ENCODE assay signal across 8 cellular contexts in the genomic region with DNA sequence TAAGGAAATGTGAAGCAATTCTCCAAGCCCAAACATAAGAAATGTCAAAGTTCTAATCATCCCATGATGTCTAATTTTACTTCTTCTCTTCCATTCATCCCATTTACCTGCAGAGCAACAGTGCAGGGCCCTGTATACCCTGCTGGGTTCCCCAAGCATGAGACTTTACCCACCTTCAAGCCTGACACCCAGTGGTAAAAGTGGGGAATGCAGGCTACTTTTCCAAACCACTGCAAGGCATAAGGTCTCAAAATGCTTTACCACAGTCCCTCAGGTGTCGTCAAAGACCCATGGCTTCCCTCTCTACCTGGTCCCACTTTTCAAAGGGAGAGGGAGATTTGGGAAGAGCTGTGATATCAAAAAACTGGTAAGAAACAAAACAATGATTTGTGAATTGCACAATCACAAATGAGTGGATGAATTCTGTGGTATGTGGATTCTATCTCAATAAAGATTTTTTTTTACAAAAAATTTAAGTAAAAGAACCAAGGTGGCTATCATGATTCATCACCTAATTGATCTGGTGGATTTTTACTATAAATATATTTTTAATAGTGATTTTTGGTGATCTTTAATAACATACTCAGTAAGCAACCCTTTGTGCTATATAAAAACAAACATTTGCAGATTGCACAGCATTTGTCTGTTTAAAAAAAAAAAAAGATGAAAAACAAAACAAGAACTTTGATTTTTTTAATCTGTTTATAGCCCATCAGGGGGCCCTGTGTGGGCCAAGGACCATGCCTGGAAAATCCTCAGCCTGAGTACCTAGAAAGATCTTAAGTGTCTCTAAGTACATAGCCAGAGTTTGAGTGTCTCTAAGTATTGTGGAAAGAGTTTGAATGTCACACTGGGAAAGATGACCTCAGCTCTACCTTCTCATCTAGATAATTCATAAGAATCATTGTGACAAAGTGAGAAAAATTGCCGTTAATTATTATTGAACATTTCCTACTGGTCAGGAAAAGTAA.
A peak's percentile ranks its signal among the peaks of the same experiment; 100 is the strongest.
DNase-seq lines count a peak whose midpoint lies in the region; ATAC-seq and TF ChIP-seq lines count a peak whose summit lies in the region.

No MANE protein-coding gene starts in this region.

- H2AFZ ChIP-seq in neural cell (ENCODE audit: low read depth, low read length): no peak overlapping the region

- peak; percentile 87 for TF ChIP-seq CTCF in cardiac muscle cell (IDR thresholded peaks at IDR 0.05; ENCODE audit: low read depth, low read length)
- TF ChIP-seq CTCF in neural cell (IDR thresholded peaks at IDR 0.05; ENCODE audit: poor library complexity, severe bottlenecking): peak; percentile 83
- TF ChIP-seq CTCF in upper lobe of left lung (IDR thresholded peaks at IDR 0.05): peak; percentile 55 to 69 (median 62)

- H3K27me3 ChIP-seq in cardiac muscle cell: no peaks in the 10 kb centered on the region
- H3K27me3 ChIP-seq in neural cell (ENCODE audit: insufficient read depth, low read depth, low read length): no peaks in the 10 kb centered on the region
- no peaks in the 10 kb centered on the region for H3K27me3 ChIP-seq in upper lobe of left lung

- peak; percentile 48 to 62 for DNase-seq in cardiac muscle cell (ENCODE audit: low read depth in 1 of 2, low spot score in 1 of 2)
- DNase-seq in cardiac septum (ENCODE audit: low spot score): no peak
- DNase-seq in NCI-H1105 treated with DMSO at 0.1 percent for 48 hours (lab: John Stamatoyannopoulos, UW): peak; percentile 50
- DNase-seq in activated CD4-positive, alpha-beta T cell treated with anti-CD3 and anti-CD28 coated beads for 4 hours: peak; percentile 18 to 26
- DNase-seq in erythroblast (lab: John Stamatoyannopoulos, UW): peak; percentile 47 to 67
- DNase-seq in upper lobe of left lung: peak in 1 of 2 donors; percentile 47

- H3K79me2 ChIP-seq in neural cell (replicated peaks; ENCODE audit: insufficient read depth, low read length): no peaks in the 10 kb centered on the region

- TF ChIP-seq RAD21 in neural cell (conservative IDR thresholded peaks at IDR 0.05): peak; percentile 87

- H3K4me3 ChIP-seq in cardiac muscle cell: no peak overlapping the region
- no peak overlapping the region for H3K4me3 ChIP-seq in neural cell (ENCODE audit: low read length)
- no peak overlapping the region for H3K4me3 ChIP-seq in upper lobe of left lung

- 36 to 40% methylated on average over 2 of the region's 2 CpGs for WGBS in upper lobe of left lung, 2 donors

- H4K20me1 ChIP-seq in neural cell (ENCODE audit: insufficient read depth): no peaks in the 10 kb centered on the region

- no peak for TF ChIP-seq EP300 in neural cell (conservative IDR thresholded peaks at IDR 0.05; ENCODE audit: poor library complexity, severe bottlenecking)
- TF ChIP-seq EP300 in upper lobe of left lung (IDR thresholded peaks at IDR 0.05): peak in 1 of 4 donors; percentile 55

- ATAC-seq in upper lobe of left lung (ENCODE audit: low FRiP score in 2 of 2): peak; percentile 63 to 68
- no peak for ATAC-seq in GM18502 (IDR thresholded peaks at IDR 0.05; ENCODE audit: poor library complexity, unreplicated experiment)

- H3K9me3 ChIP-seq in cardiac muscle cell (ENCODE audit: low read depth) (no peaks in the 10 kb centered on the region), neural cell (ENCODE audit: low read length) (no peaks in the 10 kb centered on the region), upper lobe of left lung (no peaks in the 10 kb centered on the region)

- no peaks in the 10 kb centered on the region for H3K9me2 ChIP-seq in neural cell (ENCODE audit: insufficient read depth, low read length)

- H3K4me1 ChIP-seq in cardiac muscle cell (ENCODE audit: low read depth) (no peaks in the 10 kb centered on the region), upper lobe of left lung (peaks cover 0 to 15% (median 0%) of the 10 kb centered on the region in 4 donors)

- no peak overlapping the region for H3K9ac ChIP-seq in neural cell (ENCODE audit: low read length)

- no peak overlapping the region for H3K4me2 ChIP-seq in neural cell (ENCODE audit: low read length)

- TF ChIP-seq POLR2A in erythroblast (IDR thresholded peaks at IDR 0.05; ENCODE audit: low read length) (no peak), upper lobe of left lung (IDR thresholded peaks at IDR 0.05) (no peak)

- intact Hi-C loops in cardiac septum (cut with DNase I): no loop called here

- no peaks in the 10 kb centered on the region for H3F3A ChIP-seq in neural cell (ENCODE audit: insufficient read depth, low read length, poor library complexity, severe bottlenecking)

- H3K27ac ChIP-seq in cardiac muscle cell: no peak overlapping the region
- no peak overlapping the region for H3K27ac ChIP-seq in neural cell (ENCODE audit: low read length)
- H3K27ac ChIP-seq in upper lobe of left lung: no peak overlapping the region

- H3K36me3 ChIP-seq in cardiac muscle cell (no peaks in the 10 kb centered on the region), neural cell (ENCODE audit: insufficient read depth, low read length) (no peaks in the 10 kb centered on the region), upper lobe of left lung (no peaks in the 10 kb centered on the region)

TF ChIP-seq in neural cell, 6 proteins besides CTCF, POLR2A, EP300 and RAD21:
- peak; percentile 83 for TF ChIP-seq SMC3 (conservative IDR thresholded peaks at IDR 0.05; ENCODE audit: poor library complexity)
- TF ChIP-seq POLR2AphosphoS5 (IDR thresholded peaks at IDR 0.05): no peak
- TF ChIP-seq EZH2 (IDR thresholded peaks at IDR 0.05; ENCODE audit: borderline replicate concordance, insufficient read depth, low read length, poor library complexity, severe bottlenecking): no peak
- TF ChIP-seq MXI1 (conservative IDR thresholded peaks at IDR 0.05; ENCODE audit: poor library complexity, severe bottlenecking): no peak
